16 cellular contexts compared by ENCODE assay signal in the genomic region with DNA sequence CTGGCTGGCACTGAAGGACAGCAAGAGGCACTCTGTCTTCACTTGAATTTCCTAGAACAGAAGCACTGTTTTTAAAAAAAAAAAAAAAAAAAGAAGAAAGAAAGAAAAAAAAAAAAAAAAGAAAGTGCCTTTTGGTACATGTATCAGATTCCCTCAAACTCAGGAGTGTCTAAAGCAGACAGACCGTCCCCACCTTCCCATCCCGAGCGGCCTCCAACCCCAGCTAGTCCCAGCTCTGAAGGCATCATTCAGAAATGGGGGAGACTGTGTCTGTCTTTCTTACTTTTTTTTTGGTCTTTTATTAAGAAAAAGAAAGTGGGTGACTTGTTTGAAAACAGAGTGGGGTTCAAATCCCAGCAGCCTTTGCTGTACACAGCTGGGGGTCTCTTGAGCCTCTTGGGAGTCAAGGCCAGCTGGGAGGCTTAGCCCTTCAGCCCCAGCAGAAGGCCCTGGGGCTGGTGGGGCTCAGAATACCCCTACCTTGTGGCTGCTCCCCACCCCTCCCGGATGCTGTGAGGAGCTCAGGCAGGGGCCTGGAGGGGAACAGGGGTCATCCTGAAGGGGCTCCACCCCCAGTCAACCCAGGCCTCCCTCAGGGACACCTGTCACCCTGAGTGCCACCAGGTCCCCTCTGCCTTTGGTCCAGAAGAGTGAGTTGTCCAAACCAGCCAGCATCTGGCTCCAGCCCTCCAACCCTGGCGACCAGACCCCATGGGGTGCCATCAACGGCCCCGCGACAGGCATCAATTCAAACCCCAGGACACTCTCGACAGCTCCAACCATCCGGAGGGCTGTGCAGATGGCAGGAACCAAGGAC.
A peak's percentile ranks its signal among the peaks of the same experiment; 100 is the strongest.
DNase-seq lines count a peak whose midpoint lies in the region; ATAC-seq and TF ChIP-seq lines count a peak whose summit lies in the region.
"Had no signal": no experiment of that assay in that cellular context is flagged by ENCODE, and none has a peak within 500 bp of the region (broad histone marks: within the 10 kb centered on the region; RNA-seq: fewer than 3 reads in every experiment).

No MANE protein-coding gene starts in this region.

- H3K4me1 Mint-ChIP-seq in chondrocyte (ENCODE audit: low read depth): no peaks in the 10 kb centered on the region
- H3K4me1 Mint-ChIP-seq in activated T-helper 2 cell treated with anti-CD3 and anti-CD28 coated beads, Interferon-gamma antibody, Interleukin-2, Interleukin-4, amounts not matched to agents 10 μg/mL and 5 μg/mL and 100 μg/mL, durations not matched to agents 14 hours and 24 hours and 36 hours (ENCODE audit: low read depth): no peaks in the 10 kb centered on the region

- peak; percentile 51 for DNase-seq in activated effector memory CD4-positive, alpha-beta T cell treated with anti-CD3 and anti-CD28 coated beads, Interleukin-2, amount 50 U/mL, for 16 hours
- DNase-seq in activated effector memory CD4-positive, alpha-beta T cell treated with Interleukin-2 at 50 U/mL for 16 hours: no peak
- DNase-seq in COLO829 (ENCODE audit: low spot score): peak; percentile 42
- peak; percentile 75 for DNase-seq in chondrocyte (ENCODE audit: low spot score)
- DNase-seq in mucosa of descending colon: peak in 2 of 3 donors; percentile 1 to 15
- DNase-seq in activated T-helper 2 cell treated with anti-CD3 and anti-CD28 coated beads, Interferon-gamma antibody, Interleukin-2, Interleukin-4, amounts not matched to agents 10 μg/mL and 5 μg/mL and 100 μg/mL, durations not matched to agents 14 hours and 24 hours and 36 hours (ENCODE audit: low spot score): no peak
- DNase-seq in DMS53 treated with DMSO at 0.1 percent for 48 hours (lab: John Stamatoyannopoulos, UW; ENCODE audit: unreplicated experiment): no peak
- DNase-seq in cerebellar nuclear complex (lab: John Stamatoyannopoulos, UW): no peak
- DNase-seq: DMS153, GF-D8, NCI-H1105, NCI-H2081, NCI-H524 treated with DMSO at 0.1 percent for 48 hours, RPMI8226, SJCRH30 had no signal

- no peak for ATAC-seq in mucosa of descending colon

- no peaks in the 10 kb centered on the region for H3K4me1 ChIP-seq in mucosa of descending colon (ENCODE audit: low read depth)
- H3K4me1 ChIP-seq: SJCRH30 had no signal

- H3K4me3 Mint-ChIP-seq in chondrocyte (ENCODE audit: unreplicated experiment): no peak overlapping the region
- no peak overlapping the region for H3K4me3 Mint-ChIP-seq in activated T-helper 2 cell treated with anti-CD3 and anti-CD28 coated beads, Interferon-gamma antibody, Interleukin-2, Interleukin-4, amounts not matched to agents 10 μg/mL and 5 μg/mL and 100 μg/mL, durations not matched to agents 14 hours and 24 hours and 36 hours (ENCODE audit: low read depth)
- H3K4me3 Mint-ChIP-seq: CD4-positive, alpha-beta T cell had no signal

- H3K27ac Mint-ChIP-seq in chondrocyte (ENCODE audit: unreplicated experiment): no peak overlapping the region
- H3K27ac Mint-ChIP-seq in activated T-helper 2 cell treated with anti-CD3 and anti-CD28 coated beads, Interferon-gamma antibody, Interleukin-2, Interleukin-4, amounts not matched to agents 10 μg/mL and 5 μg/mL and 100 μg/mL, durations not matched to agents 14 hours and 24 hours and 36 hours: no peak overlapping the region
- H3K27ac Mint-ChIP-seq: CD4-positive, alpha-beta T cell had no signal

- no peaks in the 10 kb centered on the region for H3K36me3 ChIP-seq in mucosa of descending colon (ENCODE audit: low read depth)
- H3K36me3 ChIP-seq: SJCRH30 had no signal

- no peaks in the 10 kb centered on the region for H3K9me3 Mint-ChIP-seq in chondrocyte (ENCODE audit: low read depth)
- no peaks in the 10 kb centered on the region for H3K9me3 Mint-ChIP-seq in activated T-helper 2 cell treated with anti-CD3 and anti-CD28 coated beads, Interferon-gamma antibody, Interleukin-2, Interleukin-4, amounts not matched to agents 10 μg/mL and 5 μg/mL and 100 μg/mL, durations not matched to agents 14 hours and 24 hours and 36 hours
- H3K9me3 Mint-ChIP-seq: CD4-positive, alpha-beta T cell had no signal

- H3K36me3 Mint-ChIP-seq in chondrocyte (ENCODE audit: low read depth): peaks cover 2% of the 10 kb centered on the region
- no peaks in the 10 kb centered on the region for H3K36me3 Mint-ChIP-seq in activated T-helper 2 cell treated with anti-CD3 and anti-CD28 coated beads, Interferon-gamma antibody, Interleukin-2, Interleukin-4, amounts not matched to agents 10 μg/mL and 5 μg/mL and 100 μg/mL, durations not matched to agents 14 hours and 24 hours and 36 hours (ENCODE audit: low read depth)

- H3K4me3 ChIP-seq in mucosa of descending colon: no peak overlapping the region
- H3K4me3 ChIP-seq: SJCRH30 had no signal

- H3K9me3 ChIP-seq in mucosa of descending colon: no peaks in the 10 kb centered on the region
- H3K9me3 ChIP-seq: SJCRH30 had no signal

- H3K27me3 Mint-ChIP-seq in chondrocyte (ENCODE audit: low read depth): peaks cover 1% of the 10 kb centered on the region
- H3K27me3 Mint-ChIP-seq in activated T-helper 2 cell treated with anti-CD3 and anti-CD28 coated beads, Interferon-gamma antibody, Interleukin-2, Interleukin-4, amounts not matched to agents 10 μg/mL and 5 μg/mL and 100 μg/mL, durations not matched to agents 14 hours and 24 hours and 36 hours (ENCODE audit: low read depth): no peaks in the 10 kb centered on the region
- H3K27me3 Mint-ChIP-seq: CD4-positive, alpha-beta T cell had no signal

- TF ChIP-seq CTCF in chondrocyte (IDR thresholded peaks at IDR 0.05) (no peak), mucosa of descending colon (IDR thresholded peaks at IDR 0.05) (no peak)

- intact Hi-C loops in mucosa of descending colon (cut with DNase I, micrococcal nuclease): no loop called here
- intact Hi-C loops in activated T-helper 2 cell treated with anti-CD3 and anti-CD28 coated beads, Interferon-gamma antibody, Interleukin-2, Interleukin-4, amounts not matched to agents 10 μg/mL and 5 μg/mL and 100 μg/mL, durations not matched to agents 14 hours and 24 hours and 36 hours (cut with micrococcal nuclease): no loop called here

Comparison
In these comparisons a context has a peak if more than half of its experiments do, and no peak if none do; other contexts are left out.
1. DNase-seq: peak in activated effector memory CD4-positive, alpha-beta T cell treated with anti-CD3 and anti-CD28 coated beads, Interleukin-2, amount 50 U/mL, for 16 hours (single experiment), COLO829 (single experiment), chondrocyte (single experiment) and mucosa of descending colon (2 of 3); none in activated effector memory CD4-positive, alpha-beta T cell treated with Interleukin-2 at 50 U/mL for 16 hours (single experiment), activated T-helper 2 cell treated with anti-CD3 and anti-CD28 coated beads, Interferon-gamma antibody, Interleukin-2, Interleukin-4, amounts not matched to agents 10 μg/mL and 5 μg/mL and 100 μg/mL, durations not matched to agents 14 hours and 24 hours and 36 hours (single experiment), DMS53 treated with DMSO at 0.1 percent for 48 hours (single experiment) and cerebellar nuclear complex (0 of 2).